Comparison of ENCODE assay signal across 11 cellular contexts in the genomic region with DNA sequence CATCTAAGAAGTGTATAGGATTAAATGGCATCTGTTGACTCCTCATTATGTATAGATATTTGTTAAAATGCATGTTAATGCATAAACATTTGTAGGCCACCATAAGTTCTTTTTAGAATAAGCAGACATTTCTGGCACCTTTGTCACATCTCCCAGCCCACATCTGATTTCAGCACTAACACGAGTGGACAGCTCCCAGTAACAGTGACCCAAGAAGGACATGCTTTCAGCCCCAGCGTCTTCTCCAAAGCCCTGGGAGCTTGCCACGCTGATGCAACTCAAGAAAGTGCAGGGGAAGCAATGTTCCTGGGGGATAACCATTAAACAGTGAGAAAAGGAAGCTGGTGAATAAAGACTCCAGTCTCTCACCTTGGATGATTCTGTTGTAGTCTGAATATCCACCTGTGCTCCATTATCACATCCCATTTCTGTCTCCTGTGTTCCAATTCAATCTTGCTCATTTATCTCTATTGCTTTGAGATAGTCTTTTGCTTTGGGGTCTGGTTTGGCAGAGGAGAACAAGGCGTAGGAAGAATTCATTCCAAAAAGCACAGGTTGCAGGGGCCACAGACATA.
DNase-seq lines count a peak whose midpoint lies in the region; ATAC-seq, FAIRE-seq and TF ChIP-seq lines count a peak whose summit lies in the region.
"Had no signal": no experiment of that assay in that cellular context is flagged by ENCODE, and none has a peak within 500 bp of the region (broad histone marks: within the 10 kb centered on the region; RNA-seq: fewer than 3 reads in every experiment).

No MANE protein-coding gene starts in this region.

- H3K4ac ChIP-seq in mesendoderm (ENCODE audit: low read depth, low read length), result no peak overlapping the region

- no peaks in the 10 kb centered on the region for H3K4me1 ChIP-seq in mesendoderm (ENCODE audit: control insufficient read depth, low read depth, low read length)
- no peaks in the 10 kb centered on the region for H3K4me1 ChIP-seq in stomach

- H3K27ac ChIP-seq in mesendoderm (ENCODE audit: low read depth, low read length), result no peak overlapping the region
- no peak overlapping the region for H3K27ac ChIP-seq in stomach

- H3K36me3 Mint-ChIP-seq in activated naive CD8-positive, alpha-beta T cell treated with anti-CD3 and anti-CD28 coated beads, Interleukin-2, amount 50 U/mL, for 24 hours (ENCODE audit: low read depth), result no peaks in the 10 kb centered on the region

- H3K27ac Mint-ChIP-seq in activated naive CD8-positive, alpha-beta T cell treated with anti-CD3 and anti-CD28 coated beads, Interleukin-2, amount 50 U/mL, for 24 hours, result no peak overlapping the region

- H2AK5ac ChIP-seq in mesendoderm (ENCODE audit: low read length), result no peak overlapping the region

- no CpG with 5 or more reads among the region's 4 CpGs for WGBS in mesendoderm (ENCODE audit: extremely low coverage, insufficient coverage, low lambda C conversion rate)
- 9 to 21% (median 12%) methylated on average over 4 of the region's 4 CpGs for WGBS in stomach, 5 donors

- intact Hi-C loops in stomach (cut with DNase I; ENCODE audit: low total_unique reads), result no loop called here

- no peak overlapping the region for H3K56ac ChIP-seq in mesendoderm (ENCODE audit: low read length)

- DNase-seq in NCI-H82 (lab: John Stamatoyannopoulos, UW) (peak; percentile 9), NCI-H82 treated with DMSO at 0.1 percent for 48 hours (lab: John Stamatoyannopoulos, UW; ENCODE audit: unreplicated experiment) (no peak), HTR-8/SVneo (ENCODE audit: insufficient read length, low spot score) (peak; percentile 2), mesendoderm (peak; percentile 69), stomach (no peak)
- DNase-seq in activated naive CD8-positive, alpha-beta T cell treated with anti-CD3 and anti-CD28 coated beads, Interleukin-2, amount 50 U/mL, for 24 hours, result peak; percentile 6
- DNase-seq: effector memory CD4-positive, alpha-beta T cell; NCI-H510A had no signal

- no peak for TF ChIP-seq EP300 in stomach (IDR thresholded peaks at IDR 0.05)

- H4K8ac ChIP-seq in mesendoderm (ENCODE audit: low read depth, low read length), result no peak overlapping the region

- no peak overlapping the region for H2BK5ac ChIP-seq in mesendoderm (ENCODE audit: low read length)

- no peaks in the 10 kb centered on the region for H3K79me1 ChIP-seq in mesendoderm (ENCODE audit: low read length)

- no peak overlapping the region for H3K4me3 Mint-ChIP-seq in activated naive CD8-positive, alpha-beta T cell treated with anti-CD3 and anti-CD28 coated beads, Interleukin-2, amount 50 U/mL, for 24 hours

- H2BK120ac ChIP-seq in mesendoderm (ENCODE audit: low read depth, low read length), result no peak overlapping the region

- no peak for ATAC-seq in activated naive CD8-positive, alpha-beta T cell treated with anti-CD3 and anti-CD28 coated beads, Interleukin-2, amount 50 U/mL, for 24 hours
- ATAC-seq in GM21423 (IDR thresholded peaks at IDR 0.05; ENCODE audit: unreplicated experiment), result no peak
- no peak for ATAC-seq in HG03196 (IDR thresholded peaks at IDR 0.05; ENCODE audit: unreplicated experiment)

- H3K23ac ChIP-seq in mesendoderm (ENCODE audit: low read length), result no peak overlapping the region

- no peak overlapping the region for H2BK15ac ChIP-seq in mesendoderm (replicated peaks; ENCODE audit: low read depth)

- TF ChIP-seq POLR2A in stomach (IDR thresholded peaks at IDR 0.05), result no peak

- H3K9me3 ChIP-seq in stomach, result peaks cover 0 to 8% (median under 1%) of the 10 kb centered on the region in 4 donors

- no peak for FAIRE-seq in HTR-8/SVneo (lab: Jason Lieb, UNC)
- FAIRE-seq: A204.1 had no signal

- H3K27me3 ChIP-seq in mesendoderm (ENCODE audit: insufficient read depth, low read length, poor library complexity) (no peaks in the 10 kb centered on the region), stomach (no peaks in the 10 kb centered on the region)

- H4K5ac ChIP-seq in mesendoderm (ENCODE audit: low read length), result no peak overlapping the region

- H3K9ac ChIP-seq in mesendoderm (ENCODE audit: low read length), result no peak overlapping the region

- TF ChIP-seq CTCF in stomach (IDR thresholded peaks at IDR 0.05), result no peak

- no peaks in the 10 kb centered on the region for H3K9me3 Mint-ChIP-seq in activated naive CD8-positive, alpha-beta T cell treated with anti-CD3 and anti-CD28 coated beads, Interleukin-2, amount 50 U/mL, for 24 hours

- H3K4me3 ChIP-seq in mesendoderm (ENCODE audit: low read length) (no peak overlapping the region), stomach (no peak overlapping the region)

- no peak overlapping the region for H3K4me2 ChIP-seq in mesendoderm (ENCODE audit: low read length)

- no peaks in the 10 kb centered on the region for H3K79me2 ChIP-seq in mesendoderm (ENCODE audit: control insufficient read depth, insufficient read depth, low read length)

- H3K36me3 ChIP-seq in mesendoderm (ENCODE audit: control insufficient read depth, insufficient read depth, low read length), result no peaks in the 10 kb centered on the region
- H3K36me3 ChIP-seq in stomach, result no peaks in the 10 kb centered on the region

- peaks cover 2% of the 10 kb centered on the region for H3K27me3 Mint-ChIP-seq in activated naive CD8-positive, alpha-beta T cell treated with anti-CD3 and anti-CD28 coated beads, Interleukin-2, amount 50 U/mL, for 24 hours

- H3K18ac ChIP-seq in mesendoderm (ENCODE audit: low read length), result no peak overlapping the region

- H3K4me1 Mint-ChIP-seq in activated naive CD8-positive, alpha-beta T cell treated with anti-CD3 and anti-CD28 coated beads, Interleukin-2, amount 50 U/mL, for 24 hours, result no peaks in the 10 kb centered on the region

Comparison
In these comparisons a context has a peak if more than half of its experiments do, and no peak if none do; other contexts are left out.
1. DNase-seq: peak in NCI-H82 (single experiment), HTR-8/SVneo (single experiment), activated naive CD8-positive, alpha-beta T cell treated with anti-CD3 and anti-CD28 coated beads, Interleukin-2, amount 50 U/mL, for 24 hours (single experiment) and mesendoderm (single experiment); none in NCI-H82 treated with DMSO at 0.1 percent for 48 hours (single experiment) and stomach (single experiment).